ENCODE assay signal across 8 cellular contexts in genomic region chr7:25179771-25180591, GRCh38. TPM values are rescaled to one million over a fixed set of nuclear protein-coding genes. Genes with fewer than 3 reads are reported as not detected.
A peak's percentile ranks its signal among the peaks of the same experiment; 100 is the strongest.
DNase-seq lines count a peak whose midpoint lies in the region; ATAC-seq and TF ChIP-seq lines count a peak whose summit lies in the region.

No MANE protein-coding gene starts in this region.

- peak overlapping the region; percentile 59 for H3K9ac ChIP-seq in trophoblast cell (ENCODE audit: low read length)

- H2AFZ ChIP-seq in trophoblast cell (ENCODE audit: insufficient read depth, low read length, poor library complexity): peak overlapping the region; percentile 77

- peaks cover 3% of the 10 kb centered on the region for H3K79me2 ChIP-seq in trophoblast cell (ENCODE audit: control insufficient read depth, insufficient read depth, low read length, poor library complexity)

- peak overlapping the region; percentile 81 for H3K18ac ChIP-seq in trophoblast cell (ENCODE audit: low read length)

- H3K27me3 ChIP-seq in cardiac muscle cell: no peaks in the 10 kb centered on the region
- no peaks in the 10 kb centered on the region for H3K27me3 ChIP-seq in trophoblast cell (ENCODE audit: insufficient read depth, low read length)
- H3K27me3 ChIP-seq in tibial nerve: no peaks in the 10 kb centered on the region

- H3K27me3 Mint-ChIP-seq in activated naive CD8-positive, alpha-beta T cell treated with anti-CD3 and anti-CD28 coated beads for 36 hours: no peaks in the 10 kb centered on the region

- H3K4ac ChIP-seq in trophoblast cell (ENCODE audit: low read depth, low read length): no peak overlapping the region

- WGBS in trophoblast cell (ENCODE audit: extremely low coverage, insufficient coverage, insufficient read length): no CpG with 5 or more reads among the region's 74 CpGs
- 0 to 1% methylated on average over 9 to 42 of the region's 74 CpGs for WGBS in tibial nerve, 2 donors

- no peaks in the 10 kb centered on the region for H3K4me1 ChIP-seq in cardiac muscle cell (ENCODE audit: low read depth)
- H3K4me1 ChIP-seq in trophoblast cell (ENCODE audit: control insufficient read depth in 1 of 2, insufficient read depth in 2 of 2, low read length in 2 of 2): peaks cover 3 to 6% of the 10 kb centered on the region in 2 experiments
- H3K4me1 ChIP-seq in tibial nerve: peaks cover 0 to 15% (median 0%) of the 10 kb centered on the region in 4 donors

- TF ChIP-seq EP300 in tibial nerve (IDR thresholded peaks at IDR 0.05): peak in 1 of 2 donors; percentile 28

- H3K27ac ChIP-seq in cardiac muscle cell (peak overlapping the region; percentile 94), trophoblast cell (ENCODE audit: low read depth, low read length) (peak overlapping the region; percentile 79), tibial nerve (peak overlapping the region; percentile 89 to 96 (median 92))

- peak overlapping the region; percentile 77 for H3K14ac ChIP-seq in trophoblast cell (ENCODE audit: low read length)

- H4K91ac ChIP-seq in trophoblast cell (ENCODE audit: low read depth, low read length): peak overlapping the region; percentile 77

- H3K4me1 Mint-ChIP-seq in activated naive CD8-positive, alpha-beta T cell treated with anti-CD3 and anti-CD28 coated beads for 36 hours: peaks cover 14% of the 10 kb centered on the region

- H2BK5ac ChIP-seq in trophoblast cell (ENCODE audit: low read depth, low read length, poor library complexity): peak overlapping the region; percentile 58

- peak; percentile 6 to 27 for TF ChIP-seq POLR2A in tibial nerve (IDR thresholded peaks at IDR 0.05)

- H3K4me2 ChIP-seq in trophoblast cell (ENCODE audit: low read length): peak overlapping the region; percentile 79

- peak overlapping the region; percentile 84 for H4K8ac ChIP-seq in trophoblast cell (ENCODE audit: low read depth, low read length)

- TF ChIP-seq CTCF in GM12874 (IDR thresholded peaks at IDR 0.05; ENCODE audit: insufficient read depth, low read depth, low read length): peak; percentile 80
- peak; percentile 58 for TF ChIP-seq CTCF in cardiac muscle cell (IDR thresholded peaks at IDR 0.05; ENCODE audit: low read depth, low read length)
- peak; percentile 76 to 97 (median 96) for TF ChIP-seq CTCF in tibial nerve (IDR thresholded peaks at IDR 0.05)

- H3K36me3 Mint-ChIP-seq in activated naive CD8-positive, alpha-beta T cell treated with anti-CD3 and anti-CD28 coated beads for 36 hours: peaks cover 13% of the 10 kb centered on the region

- H3K79me1 ChIP-seq in trophoblast cell (ENCODE audit: low read length): peaks cover 5% of the 10 kb centered on the region

- H3K9me3 ChIP-seq in cardiac muscle cell (ENCODE audit: low read depth) (no peaks in the 10 kb centered on the region), trophoblast cell (ENCODE audit: insufficient read depth, low read depth, low read length) (no peaks in the 10 kb centered on the region), tibial nerve (no peaks in the 10 kb centered on the region)

- peak; percentile 97 for ATAC-seq in HG02678 (IDR thresholded peaks at IDR 0.05; ENCODE audit: unreplicated experiment)

- no peak overlapping the region for H2AK5ac ChIP-seq in trophoblast cell (ENCODE audit: low read length)

- no peaks in the 10 kb centered on the region for H3K36me3 ChIP-seq in cardiac muscle cell
- no peaks in the 10 kb centered on the region for H3K36me3 ChIP-seq in trophoblast cell (ENCODE audit: control insufficient read depth in 1 of 2, insufficient read depth in 2 of 2, low read length in 2 of 2)
- H3K36me3 ChIP-seq in tibial nerve: no peaks in the 10 kb centered on the region

- peak overlapping the region; percentile 74 for H4K12ac ChIP-seq in trophoblast cell (ENCODE audit: low read depth, low read length)

- no peak overlapping the region for H2BK12ac ChIP-seq in trophoblast cell (ENCODE audit: low read length)

- no peak overlapping the region for H3K23ac ChIP-seq in trophoblast cell (ENCODE audit: low read length)

- peak overlapping the region; percentile 84 for H3K4me3 Mint-ChIP-seq in activated naive CD8-positive, alpha-beta T cell treated with anti-CD3 and anti-CD28 coated beads for 36 hours

- peak overlapping the region; percentile 89 for H3K27ac Mint-ChIP-seq in activated naive CD8-positive, alpha-beta T cell treated with anti-CD3 and anti-CD28 coated beads for 36 hours

- H3K4me3 ChIP-seq in cardiac muscle cell (peak overlapping the region; percentile 66), trophoblast cell (ENCODE audit: low read depth, low read length) (peak overlapping the region; percentile 83), tibial nerve (peak overlapping the region; percentile 72 to 96 (median 82))

- DNase-seq in NCI-H1105 (lab: John Stamatoyannopoulos, UW) (peak; percentile 82), SKM-1 (lab: John Stamatoyannopoulos, UW; ENCODE audit: unreplicated experiment) (peak; percentile 62), cardiac muscle cell (ENCODE audit: low read depth in 1 of 2, low spot score in 1 of 2) (peak; percentile 90 to 94), trophoblast cell (peak; percentile 79 to 93), tibial nerve (ENCODE audit: low spot score in 2 of 2) (peak; percentile 89 to 92)
- DNase-seq in activated naive CD8-positive, alpha-beta T cell treated with anti-CD3 and anti-CD28 coated beads for 36 hours: peak; percentile 97

- H2BK120ac ChIP-seq in trophoblast cell (ENCODE audit: insufficient read depth, low read length, poor library complexity): peak overlapping the region; percentile 14

- H3K9me3 Mint-ChIP-seq in activated naive CD8-positive, alpha-beta T cell treated with anti-CD3 and anti-CD28 coated beads for 36 hours: peaks cover 3% of the 10 kb centered on the region

RNA-seq across cellular contexts. Expression of gene NPVF, which starts 48.3 kb away (rescaled TPM):
- total RNA-seq in activated naive CD8-positive, alpha-beta T cell treated with anti-CD3 and anti-CD28 coated beads for 36 hours: not detected
- total RNA-seq in cardiac muscle cell (not detected in 2 replicates), tibial nerve (not detected)
- polyA plus RNA-seq in cardiac muscle cell: not detected in 2 replicates
- not detected in 2 replicates for polyA plus RNA-seq in trophoblast cell (2013)

RNA-seq across cellular contexts. Expression of gene CYCS, which starts 54.9 kb away (rescaled TPM):
- 100 to 1,000 TPM; 393 to 409 TPM for total RNA-seq in activated naive CD8-positive, alpha-beta T cell treated with anti-CD3 and anti-CD28 coated beads for 36 hours
- 38.7 and 68.7 TPM in 2 replicates for total RNA-seq in cardiac muscle cell
- polyA plus RNA-seq in cardiac muscle cell: 300 and 489 TPM in 2 replicates
- polyA plus RNA-seq in trophoblast cell (2013): 178 and 183 TPM in 2 replicates
- total RNA-seq in tibial nerve: 10 to 100 TPM; 13.3 to 25.6 (median 23.4) TPM

Comparison
In these comparisons a context has a peak if more than half of its experiments do, and no peak if none do; other contexts are left out.
1. Peak in every context shown above with its lines: DNase-seq, ATAC-seq, H3K4me3 ChIP-seq and H3K27ac ChIP-seq.